ENCODE assay signal across 33 cellular contexts in genomic region chr16:74184839-74185238, GRCh38.
DNase-seq lines count a peak whose midpoint lies in the region; ATAC-seq, FAIRE-seq and TF ChIP-seq lines count a peak whose summit lies in the region.
"Had no signal": no experiment of that assay in that cellular context is flagged by ENCODE, and none has a peak within 500 bp of the region (broad histone marks: within the 10 kb centered on the region; RNA-seq: fewer than 3 reads in every experiment).

No MANE protein-coding gene starts in this region.

- H3K36me3 ChIP-seq in right lobe of liver (no peaks in the 10 kb centered on the region), HepG2 (replicated peaks in 1 of 2; ENCODE audit: control insufficient read depth in 1 of 2, insufficient read depth in 2 of 2, low read length in 2 of 2) (no peaks in the 10 kb centered on the region), esophagus muscularis mucosa (no peaks in the 10 kb centered on the region)
- H3K36me3 ChIP-seq: BE2C; BLaER1; BLaER1 treated with 17β-estradiol and CSF1 and Interleukin-3, amounts not matched to agents 10 nM and 100 nM had no signal

- no peak for FAIRE-seq in HepG2 (lab: Jason Lieb, UNC)
- FAIRE-seq: A204.1, A549, D721Med had no signal

- CTCF ChIA-PET in HepG2 (lab: Yijun Ruan, JAX; ENCODE audit: low intra/inter-chr PET ratio, low total read pairs) = no interaction called here

- no peak overlapping the region for H3K9ac ChIP-seq in HepG2 (ENCODE audit: insufficient read depth, low read depth, low read length)
- H3K9ac ChIP-seq: BLaER1; BLaER1 treated with 17β-estradiol and CSF1 and Interleukin-3, amounts not matched to agents 10 nM and 100 nM had no signal

- TF ChIP-seq EP300 in HepG2 (IDR thresholded peaks at IDR 0.05; ENCODE audit: low read depth in 2 of 2, low read length in 2 of 2) (no peak), HepG2 (CRISPR knock-in tag; IDR thresholded peaks at IDR 0.05; ENCODE audit: borderline replicate concordance) (no peak), esophagus muscularis mucosa (IDR thresholded peaks at IDR 0.05) (no peak)

- DNase-seq in right lobe of liver (peak in 1 of 3 donors; percentile 70), HepG2 (ENCODE audit: low spot score) (no peak), esophagus muscularis mucosa (ENCODE audit: extremely low spot score) (peak; percentile 5), left lobe of liver (ENCODE audit: low spot score) (peak; percentile 66), NCI-H524 (lab: John Stamatoyannopoulos, UW) (no peak), amygdala (lab: John Stamatoyannopoulos, UW) (no peak)
- DNase-seq: 8988T; ACHN; AML-193; BE2C; C1 segment of cervical spinal cord; Caco-2; Calu3; CD4-positive, alpha-beta memory T cell; CD4-positive, alpha-beta T cell; CD4-positive, CD25-positive, alpha-beta regulatory T cell; CD8-positive, alpha-beta memory T cell; CD8-positive, alpha-beta T cell; COR-L47; DMS 273 treated with DMSO at 0.1 percent for 48 hours; DMS153; DMS53; DMS79; DMS79 treated with DMSO at 0.1 percent for 48 hours; DND-41; EL had no signal

- no peaks in the 10 kb centered on the region for H4K20me1 ChIP-seq in HepG2 (ENCODE audit: insufficient read depth, low read length)
- H4K20me1 ChIP-seq: BLaER1; BLaER1 treated with 17β-estradiol and CSF1 and Interleukin-3, amounts not matched to agents 10 nM and 100 nM had no signal

- in situ Hi-C loops in HepG2 (cut with HindIII; ENCODE audit: extremely low pct_ligation_motif_present, low pct_unique_long_range_greater_than_20kb) = no loop called here

- 65% methylated on average over 5 of the region's 5 CpGs for WGBS in right lobe of liver (ENCODE audit: insufficient coverage, low coverage, low lambda C conversion rate, missing lambda C conversion rate)
- WGBS in HepG2 (ENCODE audit: low lambda C conversion rate) = 30% methylated on average over 5 of the region's 5 CpGs
- WGBS in esophagus muscularis mucosa = 89% methylated on average over 5 of the region's 5 CpGs

- no peak overlapping the region for H3K4me2 ChIP-seq in HepG2 (ENCODE audit: low read depth, low read length)
- H3K4me2 ChIP-seq: A549; BLaER1; BLaER1 treated with 17β-estradiol and CSF1 and Interleukin-3, amounts not matched to agents 10 nM and 100 nM had no signal

- no peak overlapping the region for H3K4me3 ChIP-seq in right lobe of liver
- no peak overlapping the region for H3K4me3 ChIP-seq in HepG2 (replicated peaks in 1 of 3; ENCODE audit: insufficient read depth in 1 of 3, low read depth in 2 of 3, low read length in 3 of 3)
- no peak overlapping the region for H3K4me3 ChIP-seq in esophagus muscularis mucosa
- H3K4me3 ChIP-seq: A549; BLaER1; BLaER1 treated with 17β-estradiol and CSF1 and Interleukin-3, amounts not matched to agents 10 nM and 100 nM had no signal

- no peak overlapping the region for H2AFZ ChIP-seq in HepG2 (ENCODE audit: low read length)

- no TSS peak for BruUV-seq in HepG2 (replicated peaks; lab: Mats Ljungman, UMichigan)

- no peak for TF ChIP-seq POLR2A in right lobe of liver (IDR thresholded peaks at IDR 0.05)
- no peak for TF ChIP-seq POLR2A in HepG2 (IDR thresholded peaks at IDR 0.05; ENCODE audit: insufficient read depth in 1 of 2, low read depth in 2 of 2, low read length in 2 of 2)
- TF ChIP-seq POLR2A in esophagus muscularis mucosa (IDR thresholded peaks at IDR 0.05; ENCODE audit: low read depth) = no peak

- POLR2A ChIA-PET in HepG2 (lab: Yijun Ruan, JAX) = no interaction called here

- no peaks in the 10 kb centered on the region for H3K79me2 ChIP-seq in HepG2 (ENCODE audit: insufficient read depth, low read length)

- TF ChIP-seq CTCF in right lobe of liver (IDR thresholded peaks at IDR 0.05) (no peak), HepG2 (CRISPR knock-in tag; IDR thresholded peaks at IDR 0.05) (no peak), esophagus muscularis mucosa (IDR thresholded peaks at IDR 0.05) (no peak)

- peak in 3 of 4 donors; percentile 51 to 58 (median 51) for ATAC-seq in right lobe of liver
- ATAC-seq in HepG2 = no peak
- ATAC-seq in left lobe of liver = peak; percentile 90
- ATAC-seq: A549; CD8-positive, alpha-beta T cell had no signal

- H3K27me3 ChIP-seq in right lobe of liver = no peaks in the 10 kb centered on the region
- no peaks in the 10 kb centered on the region for H3K27me3 ChIP-seq in HepG2 (ENCODE audit: control insufficient read depth in 1 of 2, insufficient read depth in 2 of 2, low read length in 2 of 2)
- H3K27me3 ChIP-seq in esophagus muscularis mucosa = no peaks in the 10 kb centered on the region
- H3K27me3 ChIP-seq: BE2C; BLaER1; BLaER1 treated with 17β-estradiol and CSF1 and Interleukin-3, amounts not matched to agents 10 nM and 100 nM had no signal

- TF ChIP-seq RAD21 in HepG2 (CRISPR knock-in tag; IDR thresholded peaks at IDR 0.05) = no peak

- H3K27ac ChIP-seq in right lobe of liver (no peak overlapping the region), HepG2 (ENCODE audit: extremely low read length, insufficient read depth, low read length) (no peak overlapping the region), esophagus muscularis mucosa (replicated peaks in 1 of 4) (no peak overlapping the region)
- H3K27ac ChIP-seq: 22Rv1; A549; BLaER1; BLaER1 treated with 17β-estradiol and CSF1 and Interleukin-3, amounts not matched to agents 10 nM and 100 nM; C4-2B had no signal

- H3K4me1 ChIP-seq in right lobe of liver (no peaks in the 10 kb centered on the region), HepG2 (ENCODE audit: insufficient read depth, low read length) (no peaks in the 10 kb centered on the region), esophagus muscularis mucosa (no peaks in the 10 kb centered on the region)
- H3K4me1 ChIP-seq: A549; BE2C; BLaER1; BLaER1 treated with 17β-estradiol and CSF1 and Interleukin-3, amounts not matched to agents 10 nM and 100 nM; Caco-2 had no signal

- H3K9me3 ChIP-seq in right lobe of liver = no peaks in the 10 kb centered on the region
- peaks cover 13% of the 10 kb centered on the region; the same call in 1 of the 2 replicates for H3K9me3 ChIP-seq in HepG2 (ENCODE audit: low read length)
- H3K9me3 ChIP-seq in esophagus muscularis mucosa = peaks cover 0 to 11% (median 8%) of the 10 kb centered on the region in 4 donors
- H3K9me3 ChIP-seq: A549, BE2C, Caco-2 had no signal

- intact Hi-C loops in right lobe of liver (cut with DNase I) = no loop called here
- intact Hi-C loops in HepG2 (cut with micrococcal nuclease; ENCODE audit: unreplicated experiment) = no loop called here
- intact Hi-C loops in esophagus muscularis mucosa (cut with DNase I) = no loop called here

TF ChIP-seq in HepG2, 621 proteins besides CTCF, POLR2A, EP300 and RAD21:
- TF ChIP-seq ZNF816 (CRISPR knock-in tag; IDR thresholded peaks at IDR 0.05; ENCODE audit: borderline replicate concordance) = no peak
- TF ChIP-seq ZNF776 (CRISPR knock-in tag; IDR thresholded peaks at IDR 0.05) = no peak
- TF ChIP-seq ZNF501 (CRISPR knock-in tag; IDR thresholded peaks at IDR 0.05) = no peak
- TF ChIP-seq ZNF83 (CRISPR knock-in tag; IDR thresholded peaks at IDR 0.05; ENCODE audit: borderline replicate concordance) = no peak
- no peak for TF ChIP-seq ZNF780A (CRISPR knock-in tag; IDR thresholded peaks at IDR 0.05)
- no peak for TF ChIP-seq NFRKB (IDR thresholded peaks at IDR 0.05)

Comparison
In these comparisons a context has a peak if more than half of its experiments do, and no peak if none do; other contexts are left out.
1. DNase-seq: peak in esophagus muscularis mucosa (single experiment) and left lobe of liver (single experiment); none in HepG2 (single experiment), NCI-H524 (0 of 2) and amygdala (0 of 56).